Comparison of ENCODE assay signal across 12 cellular contexts in genomic region chr4:102575369-102576129, GRCh38.
DNase-seq lines count a peak whose midpoint lies in the region; ATAC-seq and TF ChIP-seq lines count a peak whose summit lies in the region.
"Had no signal": no experiment of that assay in that cellular context is flagged by ENCODE, and none has a peak within 500 bp of the region (broad histone marks: within the 10 kb centered on the region; RNA-seq: fewer than 3 reads in every experiment).

No MANE protein-coding gene starts in this region.

- ATAC-seq in activated T-cell treated with anti-CD3 and anti-CD28 coated beads, Interleukin-2, amount 50 U/mL, for 4 hours, result no peak
- ATAC-seq in T-cell (replicated peaks in 1 of 4) (no peak), left cardiac atrium (no peak), GM21825 (IDR thresholded peaks at IDR 0.05; ENCODE audit: unreplicated experiment) (no peak), GM21515 (IDR thresholded peaks at IDR 0.05; ENCODE audit: unreplicated experiment) (no peak)
- ATAC-seq in effector memory CD8-positive, alpha-beta T cell (replicated peaks), result peak; percentile 10

- H3K27ac ChIP-seq in prostate gland, result peak overlapping the region; percentile 1 to 15
- H3K27ac ChIP-seq: RWPE1 had no signal

- CTCF ChIA-PET in T-cell (lab: Charles Lee), result interaction anchor here in 1 of 2 donors (0.6 to 0.7 kb wide), 3 partner anchors 45 to 110 kb away, joined by 3 to 4 read pairs (median 3); no protein-coding TSS in a partner anchor

- DNase-seq in activated T-cell treated with anti-CD3 and anti-CD28 coated beads, Interleukin-2, amount 50 U/mL, for 4 hours, result no peak
- no peak for DNase-seq in activated T-cell treated with anti-CD3 and anti-CD28 coated beads, Interleukin-2, amount 50 U/mL, for 48 hours
- DNase-seq in T-cell (no peak), prostate gland (ENCODE audit: low spot score) (peak; percentile 14), left cardiac atrium (no peak)
- DNase-seq in effector memory CD8-positive, alpha-beta T cell, result no peak
- DNase-seq: NCI-H510A treated with DMSO at 0.1 percent for 48 hours; stimulated activated CD4-positive, alpha-beta T cell treated with anti-CD3 and anti-CD28 coated beads, Interleukin-2, amount 100 ng/mL, for 48 hours; stimulated activated naive CD4-positive, alpha-beta T cell had no signal

- H3K9me3 ChIP-seq in prostate gland, result no peaks in the 10 kb centered on the region

- peak overlapping the region; percentile 37 for H3K4me3 Mint-ChIP-seq in activated T-cell treated with anti-CD3 and anti-CD28 coated beads, Interleukin-2, amount 50 U/mL, for 4 hours
- H3K4me3 Mint-ChIP-seq in T-cell, result no peak overlapping the region
- H3K4me3 Mint-ChIP-seq in effector memory CD8-positive, alpha-beta T cell, result no peak overlapping the region

- H3K36me3 Mint-ChIP-seq in activated T-cell treated with anti-CD3 and anti-CD28 coated beads, Interleukin-2, amount 50 U/mL, for 4 hours (ENCODE audit: insufficient read depth), result peaks cover 64% of the 10 kb centered on the region
- H3K36me3 Mint-ChIP-seq in T-cell, result peaks cover 43% of the 10 kb centered on the region
- peaks cover 34% of the 10 kb centered on the region for H3K36me3 Mint-ChIP-seq in effector memory CD8-positive, alpha-beta T cell (ENCODE audit: insufficient read depth)

- no peaks in the 10 kb centered on the region for H3K27me3 ChIP-seq in prostate gland (replicated peaks; ENCODE audit: insufficient read depth)

- POLR2A ChIA-PET in T-cell (lab: Charles Lee), result interaction anchor here in 1 of 2 donors (0.5 to 1.0 kb wide), 4 partner anchors 10 to 243 kb away, joined by 3 to 5 read pairs (median 3); no protein-coding TSS in a partner anchor

- peaks cover under 1% of the 10 kb centered on the region for H3K9me3 Mint-ChIP-seq in activated T-cell treated with anti-CD3 and anti-CD28 coated beads, Interleukin-2, amount 50 U/mL, for 4 hours
- no peaks in the 10 kb centered on the region for H3K9me3 Mint-ChIP-seq in T-cell
- no peaks in the 10 kb centered on the region for H3K9me3 Mint-ChIP-seq in effector memory CD8-positive, alpha-beta T cell

- H3K4me1 ChIP-seq in prostate gland (replicated peaks), result peaks cover 6% of the 10 kb centered on the region

- WGBS in prostate gland, result 47% methylated on average over 6 of the region's 6 CpGs

- no peak for TF ChIP-seq CTCF in prostate gland (IDR thresholded peaks at IDR 0.05)

- intact Hi-C loops in prostate gland (cut with DNase I), result no loop called here
- intact Hi-C loops in left cardiac atrium (cut with DNase I), result no loop called here

- no peaks in the 10 kb centered on the region for H3K27me3 Mint-ChIP-seq in activated T-cell treated with anti-CD3 and anti-CD28 coated beads, Interleukin-2, amount 50 U/mL, for 4 hours (ENCODE audit: low read depth)
- no peaks in the 10 kb centered on the region for H3K27me3 Mint-ChIP-seq in T-cell
- no peaks in the 10 kb centered on the region for H3K27me3 Mint-ChIP-seq in effector memory CD8-positive, alpha-beta T cell

- no peak overlapping the region for H3K4me3 ChIP-seq in prostate gland

- peak overlapping the region; percentile 54 to 85 for H3K27ac Mint-ChIP-seq in T-cell
- H3K27ac Mint-ChIP-seq in effector memory CD8-positive, alpha-beta T cell, result peak overlapping the region; percentile 7 to 64

- no peak for TF ChIP-seq POLR2A in prostate gland (IDR thresholded peaks at IDR 0.05)

- H3K4me1 Mint-ChIP-seq in activated T-cell treated with anti-CD3 and anti-CD28 coated beads, Interleukin-2, amount 50 U/mL, for 4 hours (ENCODE audit: low read depth), result peaks cover 74% of the 10 kb centered on the region
- peaks cover 73 to 82% (median 79%) of the 10 kb centered on the region in 3 donors for H3K4me1 Mint-ChIP-seq in T-cell
- peaks cover 12 to 43% of the 10 kb centered on the region in 2 donors for H3K4me1 Mint-ChIP-seq in effector memory CD8-positive, alpha-beta T cell (ENCODE audit: low read depth in 2 of 2)

- no peaks in the 10 kb centered on the region for H3K36me3 ChIP-seq in prostate gland
